ENCODE assay signal across 31 cellular contexts in genomic region chr19:30675086-30675485, GRCh38.
"Had no signal": no experiment of that assay in that cellular context is flagged by ENCODE, and none has a peak within 500 bp of the region (broad histone marks: within the 10 kb centered on the region; RNA-seq: fewer than 3 reads in every experiment).

No MANE protein-coding gene starts in this region.

- DNase-seq: natural killer cell; occipital lobe; ovary; posterior cingulate gyrus; psoas muscle; right cardiac atrium; stimulated activated CD4-positive, alpha-beta T cell treated with anti-CD3 and anti-CD28 coated beads, Interleukin-12 subunit alpha, Interleukin-12 subunit beta, amount 100 ng/mL, for 4 hours; stimulated activated CD4-positive, alpha-beta T cell treated with anti-CD3 and anti-CD28 coated beads, Interleukin-1b, Interleukin-23, amount 100 ng/mL, for 48 hours; stimulated activated CD4-positive, alpha-beta T cell treated with anti-CD3 and anti-CD28 coated beads, Interleukin-4, amount 100 ng/mL, for 1 hour; stimulated activated CD4-positive, alpha-beta T cell treated with anti-CD3 and anti-CD28 coated beads, Interleukin-4, amount 100 ng/mL, for 4 hours; stimulated activated CD8-positive, alpha-beta memory T cell treated with anti-CD3 and anti-CD28 coated beads, Interleukin-4, amount 100 ng/mL, for 48 hours; stimulated activated naive CD4-positive, alpha-beta T cell; stimulated activated naive CD8-positive, alpha-beta T cell treated with anti-CD3 and anti-CD28 coated beads, Interleukin-15, amount 100 ng/mL, for 72 hours; stimulated activated naive CD8-positive, alpha-beta T cell treated with anti-CD3 and anti-CD28 coated beads, Interleukin-15, Interleukin-2, amounts not matched to agents 100 U/mL and 50 U/mL, for 24 hours; substantia nigra; testis; tibial artery; transverse colon; upper lobe of right lung; uterus had no signal

- H3K9me3 Mint-ChIP-seq: natural killer cell; nephron; neural progenitor cell; stimulated activated naive CD8-positive, alpha-beta T cell treated with anti-CD3 and anti-CD28 coated beads, Interleukin-15, amount 100 ng/mL, for 72 hours; type B pancreatic cell had no signal

- ATAC-seq: natural killer cell; psoas muscle; right cardiac atrium; sciatic nerve; stimulated activated memory B cell treated with anti-CD40 and anti-IgM and Interleukin-4, amounts not matched to agents 10 μg/mL and 1 μg/mL and 100 μg/mL, for 72 hours; stimulated activated naive CD8-positive, alpha-beta T cell treated with anti-CD3 and anti-CD28 coated beads, Interleukin-15, amount 100 ng/mL, for 72 hours; stimulated activated naive CD8-positive, alpha-beta T cell treated with anti-CD3 and anti-CD28 coated beads, Interleukin-15, Interleukin-2, amounts not matched to agents 100 U/mL and 50 U/mL, for 24 hours; upper lobe of right lung had no signal

- H3K36me3 ChIP-seq: neural progenitor cell, ovary, spleen, suprapubic skin, tibial artery, transverse colon, upper lobe of right lung, uterus had no signal

- H3K4me1 ChIP-seq: parathyroid adenoma, psoas muscle, spleen, suprapubic skin, tibial artery, upper lobe of right lung, uterus had no signal

- H3K27me3 ChIP-seq: neural progenitor cell, ovary, testis, transverse colon, uterus had no signal

- H3K4me3 ChIP-seq: neural progenitor cell, ovary, psoas muscle, skin epidermis, smooth muscle cell, spleen, suprapubic skin, testis, tibial artery, transverse colon, upper lobe of right lung, uterus had no signal

- H3K27ac ChIP-seq: neural progenitor cell, ovary, parathyroid adenoma, psoas muscle, skin epidermis, spleen, suprapubic skin, testis, tibial artery, transverse colon, upper lobe of right lung, uterus had no signal

- H3K4me3 Mint-ChIP-seq: natural killer cell; nephron; neural progenitor cell; stimulated activated memory B cell treated with anti-CD40 and anti-IgM and Interleukin-4, amounts not matched to agents 10 μg/mL and 1 μg/mL and 100 μg/mL, for 72 hours; stimulated activated naive CD8-positive, alpha-beta T cell treated with anti-CD3 and anti-CD28 coated beads, Interleukin-15, amount 100 ng/mL, for 72 hours; type B pancreatic cell had no signal

- H3K9me3 ChIP-seq: ovary, psoas muscle, spleen, suprapubic skin, testis, tibial artery, transverse colon, upper lobe of right lung, uterus had no signal

- H3K36me3 Mint-ChIP-seq: natural killer cell; neural progenitor cell; stimulated activated memory B cell treated with anti-CD40 and anti-IgM and Interleukin-4, amounts not matched to agents 10 μg/mL and 1 μg/mL and 100 μg/mL, for 72 hours; type B pancreatic cell had no signal

- H3K27ac Mint-ChIP-seq: natural killer cell; nephron; neural progenitor cell; progenitor cell of endocrine pancreas; stimulated activated memory B cell treated with anti-CD40 and anti-IgM and Interleukin-4, amounts not matched to agents 10 μg/mL and 1 μg/mL and 100 μg/mL, for 72 hours; stimulated activated naive CD8-positive, alpha-beta T cell treated with anti-CD3 and anti-CD28 coated beads, Interleukin-15, amount 100 ng/mL, for 72 hours; type B pancreatic cell had no signal

- H3K4me1 Mint-ChIP-seq: natural killer cell; stimulated activated memory B cell treated with anti-CD40 and anti-IgM and Interleukin-4, amounts not matched to agents 10 μg/mL and 1 μg/mL and 100 μg/mL, for 72 hours; stimulated activated naive CD8-positive, alpha-beta T cell treated with anti-CD3 and anti-CD28 coated beads, Interleukin-15, amount 100 ng/mL, for 72 hours had no signal
